In genomic region chr2:199455533-199456382, GRCh38 we compare ENCODE assay signal across 1 cellular context.
TF ChIP-seq lines count a peak whose summit lies in the region.

No MANE protein-coding gene starts in this region.

TF ChIP-seq in HepG2, 621 proteins besides CTCF, POLR2A, EP300 and RAD21 (continued from another document and continues in another):
- TF ChIP-seq HNF1A (IDR thresholded peaks at IDR 0.05; ENCODE audit: low read depth) (no peak), HNF1A (CRISPR knock-in tag; IDR thresholded peaks at IDR 0.05; ENCODE audit: borderline replicate concordance) (no peak), ZNF770 (CRISPR knock-in tag; IDR thresholded peaks at IDR 0.05) (no peak), ZBTB8A (CRISPR knock-in tag; IDR thresholded peaks at IDR 0.05; ENCODE audit: borderline replicate concordance, low read depth) (no peak), ZNF282 (IDR thresholded peaks at IDR 0.05; ENCODE audit: partially characterized antibody) (no peak), SP4 (CRISPR knock-in tag; IDR thresholded peaks at IDR 0.05) (no peak; the same call in none of the 2 replicates), NFYC (CRISPR knock-in tag; IDR thresholded peaks at IDR 0.05) (no peak), ZNF550 (CRISPR knock-in tag; IDR thresholded peaks at IDR 0.05; ENCODE audit: borderline replicate concordance) (no peak), HDAC2 (CRISPR knock-in tag; IDR thresholded peaks at IDR 0.05) (peak; percentile 73), ZNF556 (CRISPR knock-in tag; IDR thresholded peaks at IDR 0.05; ENCODE audit: borderline replicate concordance) (no peak), MTERF4 (CRISPR knock-in tag; IDR thresholded peaks at IDR 0.05) (no peak), ZNF121 (CRISPR knock-in tag; IDR thresholded peaks at IDR 0.05) (peak; percentile 56; the same call in 1 of the 2 replicates), ZNF264 (CRISPR knock-in tag; IDR thresholded peaks at IDR 0.05) (peak; percentile 87; the same call in 1 of the 2 replicates), PRPF4 (IDR thresholded peaks at IDR 0.05; ENCODE audit: low read depth, low read length, poor library complexity, severe bottlenecking) (no peak), MAF1 (CRISPR knock-in tag; IDR thresholded peaks at IDR 0.05; ENCODE audit: borderline replicate concordance) (peak; percentile 82), MATR3 (CRISPR knock-in tag; IDR thresholded peaks at IDR 0.05) (no peak), MYNN (CRISPR knock-in tag; IDR thresholded peaks at IDR 0.05; ENCODE audit: low read depth) (no peak), TAF1 (CRISPR knock-in tag; IDR thresholded peaks at IDR 0.05) (peak; percentile 73; the same call in 1 of the 2 replicates), KDM6A (CRISPR knock-in tag; IDR thresholded peaks at IDR 0.05; ENCODE audit: low read depth) (no peak), ZNF788 (CRISPR knock-in tag; IDR thresholded peaks at IDR 0.05; ENCODE audit: borderline replicate concordance) (peak; percentile 81; the same call in 1 of the 2 replicates), ZBTB25 (CRISPR knock-in tag; IDR thresholded peaks at IDR 0.05) (peak; percentile 74; the same call in 1 of the 2 replicates), MEF2D (CRISPR knock-in tag; IDR thresholded peaks at IDR 0.05) (no peak), SKIL (CRISPR knock-in tag; IDR thresholded peaks at IDR 0.05; ENCODE audit: borderline replicate concordance) (no peak), ZKSCAN8 (CRISPR knock-in tag; IDR thresholded peaks at IDR 0.05; ENCODE audit: borderline replicate concordance) (no peak), RBM39 (IDR thresholded peaks at IDR 0.05; ENCODE audit: low read depth, low read length, poor library complexity, severe bottlenecking) (peak; percentile 93), TFE3 (CRISPR knock-in tag; IDR thresholded peaks at IDR 0.05) (no peak), ZNF816 (CRISPR knock-in tag; IDR thresholded peaks at IDR 0.05; ENCODE audit: borderline replicate concordance) (0 out of 2 replicates have a peak, but pooled peaks have one; percentile 66), MAFF (IDR thresholded peaks at IDR 0.05; ENCODE audit: low read depth, low read length) (no peak), ZSCAN5A (CRISPR knock-in tag; IDR thresholded peaks at IDR 0.05; ENCODE audit: borderline replicate concordance) (peak; percentile 50; the same call in 1 of the 2 replicates), ZNF7 (CRISPR knock-in tag; IDR thresholded peaks at IDR 0.05) (no peak), ZBTB1 (CRISPR knock-in tag; IDR thresholded peaks at IDR 0.05; ENCODE audit: borderline replicate concordance) (no peak), CSRNP2 (CRISPR knock-in tag; conservative IDR thresholded peaks at IDR 0.05; ENCODE audit: low read depth) (no peak), ATF1 (CRISPR knock-in tag; IDR thresholded peaks at IDR 0.05) (no peak), SPEN (CRISPR knock-in tag; IDR thresholded peaks at IDR 0.05; ENCODE audit: low read depth) (peak; percentile 79), TCF7L2 (IDR thresholded peaks at IDR 0.05; ENCODE audit: low read depth, low read length) (no peak), ZNF280D (CRISPR knock-in tag; IDR thresholded peaks at IDR 0.05) (0 out of 2 replicates have a peak, but pooled peaks have one; percentile 19), ZFP41 (CRISPR knock-in tag; IDR thresholded peaks at IDR 0.05; ENCODE audit: borderline replicate concordance) (no peak), KDM5B (CRISPR knock-in tag; IDR thresholded peaks at IDR 0.05; ENCODE audit: borderline replicate concordance) (peak; percentile 84), E2F1 (CRISPR knock-in tag; IDR thresholded peaks at IDR 0.05) (peak; percentile 79), MXI1 (IDR thresholded peaks at IDR 0.05; ENCODE audit: borderline replicate concordance, low read depth, low read length) (peak; percentile 27; the same call in 1 of the 3 replicates)
